21 cellular contexts compared by ENCODE assay signal in the genomic region with DNA sequence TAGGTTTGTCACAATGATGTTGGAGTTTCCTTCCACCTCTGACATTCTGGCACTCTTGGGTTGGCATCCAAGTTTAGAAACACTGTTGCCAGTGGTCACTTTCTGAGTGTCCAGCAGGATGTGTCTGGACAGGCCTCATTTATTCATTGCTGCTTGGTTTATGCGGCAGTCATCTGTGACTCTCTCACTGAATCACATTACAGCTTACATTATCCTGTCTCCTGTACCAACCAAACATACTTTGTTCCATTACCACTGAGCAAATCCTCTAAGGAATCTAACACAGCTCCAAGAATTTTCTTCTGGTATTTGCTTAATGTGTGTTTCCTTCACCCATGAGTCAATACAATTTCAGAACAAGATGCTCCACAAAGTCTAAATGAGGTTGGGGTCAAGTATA. TPM values are rescaled to one million over a fixed set of nuclear protein-coding genes. Genes with fewer than 3 reads are reported as not detected.
A peak's percentile ranks its signal among the peaks of the same experiment; 100 is the strongest.
DNase-seq lines count a peak whose midpoint lies in the region; ATAC-seq and TF ChIP-seq lines count a peak whose summit lies in the region.
"Had no signal": no experiment of that assay in that cellular context is flagged by ENCODE, and none has a peak within 500 bp of the region (broad histone marks: within the 10 kb centered on the region; RNA-seq: fewer than 3 reads in every experiment).

No MANE protein-coding gene starts in this region.

- H3K27me3 ChIP-seq in fibroblast of lung (ENCODE audit: control insufficient read depth, insufficient read depth, low read length) (no peaks in the 10 kb centered on the region), left lung (no peaks in the 10 kb centered on the region), lower lobe of right lung (ENCODE audit: low read depth) (no peaks in the 10 kb centered on the region)
- H3K27me3 ChIP-seq: spleen, tibial artery had no signal

- H3K4me2 ChIP-seq in fibroblast of lung (ENCODE audit: extremely low read depth, insufficient read depth, low read length), result no peak overlapping the region

- TF ChIP-seq CTCF in fibroblast of lung (conservative IDR thresholded peaks at IDR 0.05 in 1 of 2, IDR thresholded peaks at IDR 0.05 in 1 of 2; ENCODE audit: low read depth in 1 of 2, low read length in 2 of 2) (no peak), left lung (IDR thresholded peaks at IDR 0.05) (no peak), lower lobe of right lung (IDR thresholded peaks at IDR 0.05) (no peak)

- peaks cover 43% of the 10 kb centered on the region for H3K79me2 ChIP-seq in fibroblast of lung (ENCODE audit: control insufficient read depth, insufficient read depth, low read length)

- intact Hi-C loops in left lung (cut with DNase I) (no loop called here), lower lobe of right lung (cut with DNase I) (no loop called here)

- H3K4me1 ChIP-seq in fibroblast of lung (ENCODE audit: control insufficient read depth, extremely low read depth, insufficient read depth, low read length) (peaks cover 23% of the 10 kb centered on the region), left lung (no peaks in the 10 kb centered on the region), lower lobe of right lung (no peaks in the 10 kb centered on the region)
- H3K4me1 ChIP-seq: spleen had no signal

- H3K9me3 ChIP-seq in fibroblast of lung (ENCODE audit: control insufficient read depth, insufficient read depth, low read depth, low read length), result no peaks in the 10 kb centered on the region
- no peaks in the 10 kb centered on the region for H3K9me3 ChIP-seq in left lung
- no peaks in the 10 kb centered on the region for H3K9me3 ChIP-seq in lower lobe of right lung
- H3K9me3 ChIP-seq: spleen, tibial artery had no signal

- no peaks in the 10 kb centered on the region for H4K20me1 ChIP-seq in fibroblast of lung (ENCODE audit: control insufficient read depth, extremely low read depth, insufficient read depth, low read length)

- ATAC-seq in SK-N-SH treated with all-trans-retinoic acid at 6 μM for 48 hours, result peak; percentile 64
- ATAC-seq in left lung, result no peak
- ATAC-seq in lower lobe of right lung, result no peak
- ATAC-seq: activated CD8-positive, alpha-beta T cell treated with anti-CD3 and anti-CD28 coated beads for 36 hours; stimulated activated naive CD8-positive, alpha-beta T cell treated with anti-CD3 and anti-CD28 coated beads, Interleukin-15, Interleukin-2, amounts not matched to agents 100 U/mL and 50 U/mL, for 24 hours had no signal

- H3K27ac ChIP-seq in fibroblast of lung (ENCODE audit: insufficient read depth, low read length) (peak overlapping the region; percentile 39), left lung (no peak overlapping the region), lower lobe of right lung (no peak overlapping the region)
- H3K27ac ChIP-seq: spleen had no signal

- DNase-seq in GM04503 (ENCODE audit: low read depth), result peak; percentile 81
- peak in 1 of 2 donors; percentile 78 for DNase-seq in fibroblast of lung (ENCODE audit: low read depth in 2 of 2)
- DNase-seq in left lung, result no peak
- DNase-seq in NCI-H2171 (lab: John Stamatoyannopoulos, UW), result no peak
- DNase-seq in SHP77 (lab: John Stamatoyannopoulos, UW), result no peak
- no peak for DNase-seq in lower lobe of right lung
- DNase-seq: activated CD8-positive, alpha-beta T cell treated with anti-CD3 and anti-CD28 coated beads for 36 hours; activated T-cell treated with anti-CD3 and anti-CD28 coated beads for 4 hours; amniotic stem cell; C1 segment of cervical spinal cord; Calu3; erythroblast; NCI-H69; RPMI8226; spleen; stimulated activated CD4-positive, alpha-beta T cell treated with anti-CD3 and anti-CD28 coated beads, Interleukin-4, amount 100 ng/mL, for 24 hours; stimulated activated naive CD8-positive, alpha-beta T cell treated with anti-CD3 and anti-CD28 coated beads, Interleukin-15, Interleukin-2, amounts not matched to agents 100 U/mL and 50 U/mL, for 24 hours; T1000; tibial artery had no signal

- H2AFZ ChIP-seq in fibroblast of lung (ENCODE audit: low read length), result no peak overlapping the region

- H3K9ac ChIP-seq in fibroblast of lung (ENCODE audit: insufficient read depth, low read length), result no peak overlapping the region

- H3K4me3 ChIP-seq in fibroblast of lung (replicated peaks in 1 of 4; ENCODE audit: control extremely low read depth in 1 of 4, insufficient read depth in 1 of 4, low read depth in 3 of 4, low read length in 4 of 4) (no peak overlapping the region), left lung (no peak overlapping the region), lower lobe of right lung (no peak overlapping the region)
- H3K4me3 ChIP-seq: spleen, tibial artery had no signal

- no peaks in the 10 kb centered on the region for H3K36me3 ChIP-seq in fibroblast of lung (ENCODE audit: control insufficient read depth, insufficient read depth, low read length)
- H3K36me3 ChIP-seq in left lung, result no peaks in the 10 kb centered on the region
- H3K36me3 ChIP-seq in lower lobe of right lung, result no peaks in the 10 kb centered on the region
- H3K36me3 ChIP-seq: spleen had no signal

TF ChIP-seq in SK-N-SH treated with all-trans-retinoic acid at 6 μM for 48 hours, 23 proteins besides CTCF, POLR2A, EP300 and RAD21:
- no peak for TF ChIP-seq TOX (CRISPR knock-in tag; IDR thresholded peaks at IDR 0.05; ENCODE audit: borderline replicate concordance)
- TF ChIP-seq RARB (CRISPR knock-in tag; IDR thresholded peaks at IDR 0.05), result no peak
- TF ChIP-seq GLIS3 (CRISPR knock-in tag; IDR thresholded peaks at IDR 0.05), result 0 out of 2 replicates have a peak, but pooled peaks have one; percentile 24
- 0 out of 2 replicates have a peak, but pooled peaks have one; percentile 35 for TF ChIP-seq ISL1 (CRISPR knock-in tag; IDR thresholded peaks at IDR 0.05)
- TF ChIP-seq, protein P1, sequence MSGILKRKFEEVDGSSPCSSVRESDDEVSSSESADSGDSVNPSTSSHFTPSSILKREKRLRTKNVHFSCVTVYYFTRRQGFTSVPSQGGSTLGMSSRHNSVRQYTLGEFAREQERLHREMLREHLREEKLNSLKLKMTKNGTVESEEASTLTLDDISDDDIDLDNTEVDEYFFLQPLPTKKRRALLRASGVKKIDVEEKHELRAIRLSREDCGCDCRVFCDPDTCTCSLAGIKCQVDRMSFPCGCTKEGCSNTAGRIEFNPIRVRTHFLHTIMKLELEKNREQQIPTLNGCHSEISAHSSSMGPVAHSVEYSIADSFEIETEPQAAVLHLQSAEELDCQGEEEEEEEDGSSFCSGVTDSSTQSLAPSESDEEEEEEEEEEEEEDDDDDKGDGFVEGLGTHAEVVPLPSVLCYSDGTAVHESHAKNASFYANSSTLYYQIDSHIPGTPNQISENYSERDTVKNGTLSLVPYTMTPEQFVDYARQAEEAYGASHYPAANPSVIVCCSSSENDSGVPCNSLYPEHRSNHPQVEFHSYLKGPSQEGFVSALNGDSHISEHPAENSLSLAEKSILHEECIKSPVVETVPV (CRISPR knock-in tag; IDR thresholded peaks at IDR 0.05), result no peak

RNA-seq across cellular contexts. Expression of a gene that starts 19.9 kb away (rescaled TPM):
- total RNA-seq in fibroblast of lung (11.0 and 37.8 TPM in 2 replicates), left lung (1 to 10 TPM; 6.8 to 7.1 TPM), lower lobe of right lung (12.4 TPM)
- polyA plus RNA-seq in fibroblast of lung, result 71.4 and 77.6 TPM in 2 replicates
- polyA plus RNA-seq in fibroblast of lung (2012), result 40.1 and 41.3 TPM in 2 replicates
- polyA minus RNA-seq in fibroblast of lung (ENCODE audit: low replicate concordance), result 18.8 and 33.8 TPM in 2 replicates
- total RNA-seq: activated CD8-positive, alpha-beta T cell treated with anti-CD3 and anti-CD28 coated beads for 36 hours; Calu3; Daoy had no signal
